Comparison of ENCODE assay signal across 9 cellular contexts in genomic region chr2:16626497-16626896, GRCh38. TPM values are rescaled to one million over a fixed set of nuclear protein-coding genes. Genes with fewer than 3 reads are reported as not detected.
DNase-seq lines count a peak whose midpoint lies in the region; ATAC-seq and TF ChIP-seq lines count a peak whose summit lies in the region.
"Had no signal": no experiment of that assay in that cellular context is flagged by ENCODE, and none has a peak within 500 bp of the region (broad histone marks: within the 10 kb centered on the region; RNA-seq: fewer than 3 reads in every experiment).

No MANE protein-coding gene starts in this region.

- no peaks in the 10 kb centered on the region for H3K79me2 ChIP-seq in hepatocyte

- H3K4me3 ChIP-seq in ascending aorta = no peak overlapping the region
- no peak overlapping the region for H3K4me3 ChIP-seq in hepatocyte
- H3K4me3 ChIP-seq in skeletal muscle satellite cell (ENCODE audit: low read length) = no peak overlapping the region

- H3K9me2 ChIP-seq in hepatocyte (replicated peaks; ENCODE audit: insufficient read depth) = no peaks in the 10 kb centered on the region

- no peaks in the 10 kb centered on the region for H3K36me3 ChIP-seq in ascending aorta
- no peaks in the 10 kb centered on the region for H3K36me3 ChIP-seq in hepatocyte (replicated peaks; ENCODE audit: insufficient read depth, low read depth)
- no peaks in the 10 kb centered on the region for H3K36me3 ChIP-seq in skeletal muscle satellite cell (ENCODE audit: insufficient read depth, low read length)

- intact Hi-C loops in ascending aorta (cut with DNase I) = no loop called here

- H4K20me1 ChIP-seq in hepatocyte (ENCODE audit: insufficient read depth, poor library complexity, severe bottlenecking) = no peaks in the 10 kb centered on the region

- no peaks in the 10 kb centered on the region for H3K27me3 ChIP-seq in ascending aorta
- H3K27me3 ChIP-seq in hepatocyte = no peaks in the 10 kb centered on the region
- no peaks in the 10 kb centered on the region for H3K27me3 ChIP-seq in skeletal muscle satellite cell (ENCODE audit: control insufficient read depth, insufficient read depth, low read length)

- DNase-seq in ascending aorta (ENCODE audit: low spot score in 2 of 2) (no peak), hepatocyte (ENCODE audit: low spot score) (peak; percentile 18), NCI-H1105 treated with DMSO at 0.1 percent for 48 hours (lab: John Stamatoyannopoulos, UW) (no peak), NCI-H2196 (lab: John Stamatoyannopoulos, UW; ENCODE audit: unreplicated experiment) (no peak), NAMALWA (ENCODE audit: low spot score) (no peak), NCI-H526 (lab: John Stamatoyannopoulos, UW) (no peak)
- DNase-seq: cortex of kidney had no signal

- H3K9ac ChIP-seq in skeletal muscle satellite cell (ENCODE audit: low read depth, low read length) = peak overlapping the region; percentile 42

- H3K9me3 ChIP-seq in ascending aorta = no peaks in the 10 kb centered on the region
- H3K9me3 ChIP-seq in hepatocyte (ENCODE audit: low read depth) = no peaks in the 10 kb centered on the region
- H3K9me3 ChIP-seq in skeletal muscle satellite cell (replicated peaks; ENCODE audit: low read length) = no peaks in the 10 kb centered on the region

- ATAC-seq in HG03439 (IDR thresholded peaks at IDR 0.05; ENCODE audit: unreplicated experiment) = peak; percentile 18

- no peak overlapping the region for H3K4me2 ChIP-seq in hepatocyte
- peak overlapping the region; percentile 51 for H3K4me2 ChIP-seq in skeletal muscle satellite cell (ENCODE audit: low read length)

- H3K27ac ChIP-seq in ascending aorta (peak overlapping the region; percentile 30 to 38), hepatocyte (no peak overlapping the region)

- TF ChIP-seq CTCF in ascending aorta (IDR thresholded peaks at IDR 0.05) = no peak
- no peak for TF ChIP-seq CTCF in hepatocyte (IDR thresholded peaks at IDR 0.05; ENCODE audit: poor library complexity)

- WGBS in hepatocyte (ENCODE audit: low lambda C conversion rate, missing lambda C conversion rate) = 85% methylated on average over 3 of the region's 3 CpGs

- H3K4me1 ChIP-seq in ascending aorta (peaks cover 0 to 2% of the 10 kb centered on the region in 2 donors), hepatocyte (ENCODE audit: insufficient read depth) (no peaks in the 10 kb centered on the region), skeletal muscle satellite cell (ENCODE audit: control insufficient read depth, insufficient read depth, low read length) (peaks cover 66% of the 10 kb centered on the region)

- no peak overlapping the region for H2AFZ ChIP-seq in hepatocyte

RNA-seq across cellular contexts. Expression of gene CYRIA, which starts 39.1 kb away (rescaled TPM):
- total RNA-seq in ascending aorta (7.1 TPM), hepatocyte (1.5 and 1.8 TPM in 2 replicates)
- 1.4 and 3.6 TPM in 2 replicates for polyA plus RNA-seq in hepatocyte
- 1.3 and 4.6 TPM in 2 replicates for total RNA-seq in skeletal muscle satellite cell (2012; rRNA removed)
